In the genomic region with DNA sequence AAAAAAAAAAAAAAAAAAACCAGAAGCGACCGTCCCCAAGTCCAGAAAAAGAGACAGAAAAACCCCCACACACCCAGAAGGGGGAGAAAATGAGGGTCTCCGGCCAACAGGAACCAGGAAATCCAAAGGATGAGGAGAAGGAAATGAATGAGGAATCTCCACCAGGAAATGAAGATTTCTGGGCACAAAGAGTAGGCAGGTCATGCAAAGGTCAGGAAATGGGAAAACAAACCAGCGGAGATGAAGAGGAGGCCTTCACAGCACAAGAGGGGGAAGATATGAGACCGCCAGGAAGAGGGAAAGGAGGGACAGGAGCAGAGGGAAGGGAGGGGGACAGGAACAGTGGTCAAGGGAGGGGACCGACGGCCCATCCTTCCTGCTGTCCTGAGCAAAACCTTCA, we compare ENCODE assay signal across 15 cellular contexts. TPM values are rescaled to one million over a fixed set of nuclear protein-coding genes. Genes with fewer than 3 reads are reported as not detected.
DNase-seq lines count a peak whose midpoint lies in the region; ATAC-seq and TF ChIP-seq lines count a peak whose summit lies in the region.
"Had no signal": no experiment of that assay in that cellular context is flagged by ENCODE, and none has a peak within 500 bp of the region (broad histone marks: within the 10 kb centered on the region; RNA-seq: fewer than 3 reads in every experiment).

No MANE protein-coding gene starts in this region.

- peak overlapping the region; percentile 15 for H3K27ac Mint-ChIP-seq in stimulated activated naive B cell treated with anti-CD40 and anti-IgM and Interleukin-4, amounts not matched to agents 10 μg/mL and 1 μg/mL and 100 μg/mL, for 72 hours
- H3K27ac Mint-ChIP-seq: activated naive CD8-positive, alpha-beta T cell had no signal

- H3K27me3 Mint-ChIP-seq in stimulated activated naive B cell treated with anti-CD40 and anti-IgM and Interleukin-4, amounts not matched to agents 10 μg/mL and 1 μg/mL and 100 μg/mL, for 72 hours = peaks cover 0 to 4% of the 10 kb centered on the region in 2 donors

- H3K36me3 Mint-ChIP-seq in stimulated activated naive B cell treated with anti-CD40 and anti-IgM and Interleukin-4, amounts not matched to agents 10 μg/mL and 1 μg/mL and 100 μg/mL, for 72 hours = no peaks in the 10 kb centered on the region
- H3K36me3 Mint-ChIP-seq: activated naive CD8-positive, alpha-beta T cell had no signal

- TF ChIP-seq CTCF in HFF-Myc (IDR thresholded peaks at IDR 0.05; ENCODE audit: low read depth, low read length, missing control alignments) = no peak

- ATAC-seq in stimulated activated naive B cell treated with anti-CD40 and anti-IgM and Interleukin-4, amounts not matched to agents 10 μg/mL and 1 μg/mL and 100 μg/mL, for 72 hours (replicated peaks) = no peak
- no peak for ATAC-seq in HG03025 (IDR thresholded peaks at IDR 0.05; ENCODE audit: low FRiP score, unreplicated experiment)
- ATAC-seq in HG03342 (IDR thresholded peaks at IDR 0.05; ENCODE audit: unreplicated experiment) = no peak

- peaks cover 28 to 46% of the 10 kb centered on the region in 2 donors for H3K4me1 Mint-ChIP-seq in stimulated activated naive B cell treated with anti-CD40 and anti-IgM and Interleukin-4, amounts not matched to agents 10 μg/mL and 1 μg/mL and 100 μg/mL, for 72 hours

- no peaks in the 10 kb centered on the region for H3K9me3 Mint-ChIP-seq in stimulated activated naive B cell treated with anti-CD40 and anti-IgM and Interleukin-4, amounts not matched to agents 10 μg/mL and 1 μg/mL and 100 μg/mL, for 72 hours

- H3K4me3 ChIP-seq in HFF-Myc (replicated peaks; ENCODE audit: low read depth, low read length) = peak overlapping the region; percentile 23

- DNase-seq in HFF-Myc (ENCODE audit: extremely low read depth, low read depth) (no peak), amniotic epithelial cell (ENCODE audit: low read depth) (peak; percentile 11), lung microvascular endothelial cell (ENCODE audit: low read depth in 2 of 2) (peak; percentile 21 to 31), NCI-H1417 treated with DMSO at 0.1 percent for 48 hours (lab: John Stamatoyannopoulos, UW) (no peak)
- no peak for DNase-seq in stimulated activated naive B cell treated with anti-CD40 and anti-IgM and Interleukin-4, amounts not matched to agents 10 μg/mL and 1 μg/mL and 100 μg/mL, for 72 hours
- DNase-seq in activated T-cell treated with anti-CD3 and anti-CD28 coated beads, Interleukin-2, amount 50 U/mL, for 48 hours = no peak
- DNase-seq: EL, NCI-H1092, NCI-H345 had no signal

- H3K4me3 Mint-ChIP-seq in stimulated activated naive B cell treated with anti-CD40 and anti-IgM and Interleukin-4, amounts not matched to agents 10 μg/mL and 1 μg/mL and 100 μg/mL, for 72 hours = peak overlapping the region in 1 of 2 donors; percentile 67
- H3K4me3 Mint-ChIP-seq: activated naive CD8-positive, alpha-beta T cell had no signal

RNA-seq across cellular contexts. Expression of gene TEAD2, which starts 5.8 kb away (rescaled TPM):
- 51.4 and 57.1 TPM in 2 replicates for total RNA-seq in lung microvascular endothelial cell

RNA-seq across cellular contexts. Expression of gene DKKL1, which starts 7.3 kb away (rescaled TPM):
- total RNA-seq in lung microvascular endothelial cell = 0.22 and 0.40 TPM in 2 replicates
- total RNA-seq: mesenteric fat pad, pulmonary artery endothelial cell had no signal

RNA-seq across cellular contexts. Expression of gene CD37, which starts 21.2 kb away (rescaled TPM):
- not detected in 2 replicates for total RNA-seq in lung microvascular endothelial cell
- total RNA-seq: pulmonary artery endothelial cell had no signal

RNA-seq across cellular contexts. Expression of gene SLC6A16, which starts 31.4 kb away (rescaled TPM):
- total RNA-seq in lung microvascular endothelial cell = 0.20 and 0.22 TPM in 2 replicates

RNA-seq across cellular contexts. Expression of gene KASH5, which starts 31.7 kb away (rescaled TPM):
- total RNA-seq in lung microvascular endothelial cell = not detected in 2 replicates
- total RNA-seq: mesenteric fat pad, pulmonary artery endothelial cell, ureter had no signal

Comparison
In these comparisons a context has a peak if more than half of its experiments do, and no peak if none do; other contexts are left out.
1. DNase-seq: peak in amniotic epithelial cell (single experiment) and lung microvascular endothelial cell (2 of 2); none in HFF-Myc (single experiment), stimulated activated naive B cell treated with anti-CD40 and anti-IgM and Interleukin-4, amounts not matched to agents 10 μg/mL and 1 μg/mL and 100 μg/mL, for 72 hours (single experiment), NCI-H1417 treated with DMSO at 0.1 percent for 48 hours (single experiment) and activated T-cell treated with anti-CD3 and anti-CD28 coated beads, Interleukin-2, amount 50 U/mL, for 48 hours (0 of 2).